ENCODE assay signal across 1 cellular context in genomic region chr20:47257771-47258170, GRCh38.
TF ChIP-seq lines count a peak whose summit lies in the region.

No MANE protein-coding gene starts in this region.

TF ChIP-seq in HepG2, 621 proteins besides CTCF, POLR2A, EP300 and RAD21 (continued from another document):
- TF ChIP-seq, protein P1, sequence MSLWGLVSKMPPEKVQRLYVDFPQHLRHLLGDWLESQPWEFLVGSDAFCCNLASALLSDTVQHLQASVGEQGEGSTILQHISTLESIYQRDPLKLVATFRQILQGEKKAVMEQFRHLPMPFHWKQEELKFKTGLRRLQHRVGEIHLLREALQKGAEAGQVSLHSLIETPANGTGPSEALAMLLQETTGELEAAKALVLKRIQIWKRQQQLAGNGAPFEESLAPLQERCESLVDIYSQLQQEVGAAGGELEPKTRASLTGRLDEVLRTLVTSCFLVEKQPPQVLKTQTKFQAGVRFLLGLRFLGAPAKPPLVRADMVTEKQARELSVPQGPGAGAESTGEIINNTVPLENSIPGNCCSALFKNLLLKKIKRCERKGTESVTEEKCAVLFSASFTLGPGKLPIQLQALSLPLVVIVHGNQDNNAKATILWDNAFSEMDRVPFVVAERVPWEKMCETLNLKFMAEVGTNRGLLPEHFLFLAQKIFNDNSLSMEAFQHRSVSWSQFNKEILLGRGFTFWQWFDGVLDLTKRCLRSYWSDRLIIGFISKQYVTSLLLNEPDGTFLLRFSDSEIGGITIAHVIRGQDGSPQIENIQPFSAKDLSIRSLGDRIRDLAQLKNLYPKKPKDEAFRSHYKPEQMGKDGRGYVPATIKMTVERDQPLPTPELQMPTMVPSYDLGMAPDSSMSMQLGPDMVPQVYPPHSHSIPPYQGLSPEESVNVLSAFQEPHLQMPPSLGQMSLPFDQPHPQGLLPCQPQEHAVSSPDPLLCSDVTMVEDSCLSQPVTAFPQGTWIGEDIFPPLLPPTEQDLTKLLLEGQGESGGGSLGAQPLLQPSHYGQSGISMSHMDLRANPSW (CRISPR knock-in tag; IDR thresholded peaks at IDR 0.05; ENCODE audit: borderline replicate concordance) = no peak
- TF ChIP-seq CBX5 (CRISPR knock-in tag; IDR thresholded peaks at IDR 0.05; ENCODE audit: borderline replicate concordance) = no peak
- no peak for TF ChIP-seq ZNF652 (CRISPR knock-in tag; IDR thresholded peaks at IDR 0.05; ENCODE audit: borderline replicate concordance, low read depth)
- TF ChIP-seq ZNF350 (CRISPR knock-in tag; IDR thresholded peaks at IDR 0.05; ENCODE audit: borderline replicate concordance, low read depth) = no peak
- no peak for TF ChIP-seq ZNF512B (CRISPR knock-in tag; IDR thresholded peaks at IDR 0.05; ENCODE audit: borderline replicate concordance)
- TF ChIP-seq YY1 (IDR thresholded peaks at IDR 0.05; ENCODE audit: insufficient read depth, insufficient replicate concordance, low read depth, low read length) = no peak
- TF ChIP-seq, protein P2, sequence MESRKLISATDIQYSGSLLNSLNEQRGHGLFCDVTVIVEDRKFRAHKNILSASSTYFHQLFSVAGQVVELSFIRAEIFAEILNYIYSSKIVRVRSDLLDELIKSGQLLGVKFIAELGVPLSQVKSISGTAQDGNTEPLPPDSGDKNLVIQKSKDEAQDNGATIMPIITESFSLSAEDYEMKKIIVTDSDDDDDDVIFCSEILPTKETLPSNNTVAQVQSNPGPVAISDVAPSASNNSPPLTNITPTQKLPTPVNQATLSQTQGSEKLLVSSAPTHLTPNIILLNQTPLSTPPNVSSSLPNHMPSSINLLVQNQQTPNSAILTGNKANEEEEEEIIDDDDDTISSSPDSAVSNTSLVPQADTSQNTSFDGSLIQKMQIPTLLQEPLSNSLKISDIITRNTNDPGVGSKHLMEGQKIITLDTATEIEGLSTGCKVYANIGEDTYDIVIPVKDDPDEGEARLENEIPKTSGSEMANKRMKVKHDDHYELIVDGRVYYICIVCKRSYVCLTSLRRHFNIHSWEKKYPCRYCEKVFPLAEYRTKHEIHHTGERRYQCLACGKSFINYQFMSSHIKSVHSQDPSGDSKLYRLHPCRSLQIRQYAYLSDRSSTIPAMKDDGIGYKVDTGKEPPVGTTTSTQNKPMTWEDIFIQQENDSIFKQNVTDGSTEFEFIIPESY (CRISPR knock-in tag; IDR thresholded peaks at IDR 0.05) = no peak
- TF ChIP-seq TEAD3 (CRISPR knock-in tag; optimal IDR thresholded peaks at IDR 0.05; ENCODE audit: borderline replicate concordance) = no peak
- TF ChIP-seq, protein P3, sequence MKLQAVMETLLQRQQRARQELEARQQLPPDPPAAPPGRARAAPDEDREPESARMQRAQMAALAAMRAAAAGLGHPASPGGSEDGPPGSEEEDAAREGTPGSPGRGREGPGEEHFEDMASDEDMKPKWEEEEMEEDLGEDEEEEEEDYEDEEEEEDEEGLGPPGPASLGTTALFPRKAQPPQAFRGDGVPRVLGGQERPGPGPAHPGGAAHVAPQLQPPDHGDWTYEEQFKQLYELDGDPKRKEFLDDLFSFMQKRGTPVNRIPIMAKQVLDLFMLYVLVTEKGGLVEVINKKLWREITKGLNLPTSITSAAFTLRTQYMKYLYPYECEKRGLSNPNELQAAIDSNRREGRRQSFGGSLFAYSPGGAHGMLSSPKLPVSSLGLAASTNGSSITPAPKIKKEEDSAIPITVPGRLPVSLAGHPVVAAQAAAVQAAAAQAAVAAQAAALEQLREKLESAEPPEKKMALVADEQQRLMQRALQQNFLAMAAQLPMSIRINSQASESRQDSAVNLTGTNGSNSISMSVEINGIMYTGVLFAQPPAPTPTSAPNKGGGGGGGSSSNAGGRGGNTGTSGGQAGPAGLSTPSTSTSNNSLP (IDR thresholded peaks at IDR 0.05; ENCODE audit: low read depth, low read length) = no peak
- TF ChIP-seq CHCHD3 (CRISPR knock-in tag; IDR thresholded peaks at IDR 0.05) = no peak
- no peak for TF ChIP-seq KLF6 (CRISPR knock-in tag; IDR thresholded peaks at IDR 0.05)
- TF ChIP-seq CREB1 (IDR thresholded peaks at IDR 0.05) = no peak
- no peak for TF ChIP-seq CREB1 (CRISPR knock-in tag; IDR thresholded peaks at IDR 0.05)
- no peak for TF ChIP-seq TFDP1 (CRISPR knock-in tag; IDR thresholded peaks at IDR 0.05; ENCODE audit: borderline replicate concordance)
- no peak for TF ChIP-seq ZNF17 (CRISPR knock-in tag; IDR thresholded peaks at IDR 0.05)
- TF ChIP-seq RFXAP (CRISPR knock-in tag; IDR thresholded peaks at IDR 0.05; ENCODE audit: borderline replicate concordance) = no peak
- no peak for TF ChIP-seq ZNF776 (CRISPR knock-in tag; IDR thresholded peaks at IDR 0.05)
- no peak for TF ChIP-seq ZNF788 (CRISPR knock-in tag; IDR thresholded peaks at IDR 0.05; ENCODE audit: borderline replicate concordance)
- no peak for TF ChIP-seq TSC22D2 (CRISPR knock-in tag; IDR thresholded peaks at IDR 0.05; ENCODE audit: borderline replicate concordance)
- no peak for TF ChIP-seq JARID2 (CRISPR knock-in tag; IDR thresholded peaks at IDR 0.05; ENCODE audit: insufficient replicate concordance)
- no peak for TF ChIP-seq ZNF367 (CRISPR knock-in tag; IDR thresholded peaks at IDR 0.05; ENCODE audit: borderline replicate concordance)
- no peak for TF ChIP-seq PLSCR1 (CRISPR knock-in tag; IDR thresholded peaks at IDR 0.05; ENCODE audit: borderline replicate concordance)
- no peak for TF ChIP-seq ZNF550 (CRISPR knock-in tag; IDR thresholded peaks at IDR 0.05; ENCODE audit: borderline replicate concordance)
- no peak for TF ChIP-seq ISX (CRISPR knock-in tag; conservative IDR thresholded peaks at IDR 0.05)
